24 cellular contexts compared by ENCODE assay signal in the genomic region with DNA sequence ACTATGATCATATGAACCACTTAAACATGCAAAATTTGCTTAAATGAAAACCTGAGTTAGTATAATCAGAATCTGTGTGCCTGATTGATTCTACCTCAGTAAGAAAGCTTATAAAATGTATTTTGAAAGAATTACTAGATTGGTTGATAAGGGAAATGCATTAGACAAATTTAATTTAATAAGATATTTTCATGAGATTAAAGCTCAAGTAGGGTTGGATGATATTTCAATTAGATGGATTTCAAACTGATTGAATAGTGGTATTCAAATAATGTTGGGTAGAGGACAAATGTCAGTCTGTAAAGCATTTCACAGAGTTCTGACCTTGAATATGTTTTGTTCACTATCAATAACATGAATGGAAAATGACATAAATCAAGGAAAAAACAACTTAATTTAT.
"Had no signal": no experiment of that assay in that cellular context is flagged by ENCODE, and none has a peak within 500 bp of the region (broad histone marks: within the 10 kb centered on the region; RNA-seq: fewer than 3 reads in every experiment).

No MANE protein-coding gene starts in this region.

- H3K9me3 ChIP-seq: colonic mucosa, esophagus muscularis mucosa, esophagus squamous epithelium, gastrocnemius medialis, gastroesophageal sphincter, heart right ventricle had no signal

- ATAC-seq: effector memory CD8-positive, alpha-beta T cell; esophagus mucosa; foreskin keratinocyte; gastrocnemius medialis; gastroesophageal sphincter; heart left ventricle; heart right ventricle had no signal

- H3K4me1 ChIP-seq: colonic mucosa, esophagus muscularis mucosa, esophagus squamous epithelium, foreskin keratinocyte, gastrocnemius medialis, gastroesophageal sphincter, heart left ventricle, heart right ventricle had no signal

- H3K27ac ChIP-seq: colonic mucosa, coronary artery, dorsolateral prefrontal cortex, epithelial cell of prostate, esophagus muscularis mucosa, esophagus squamous epithelium, foreskin keratinocyte, gastrocnemius medialis, gastroesophageal sphincter, heart left ventricle, heart right ventricle had no signal

- DNase-seq: colonic mucosa; cortex of kidney; dermis blood vessel endothelial cell; dorsolateral prefrontal cortex; effector CD4-positive, alpha-beta T cell; effector CD8-positive, alpha-beta T cell; effector memory CD4-positive, alpha-beta T cell; effector memory CD8-positive, alpha-beta T cell; endodermal cell; erythroblast; esophagus squamous epithelium; foreskin fibroblast; foreskin keratinocyte; foreskin melanocyte; gastrocnemius medialis; glutamatergic neuron; head of caudate nucleus; heart left ventricle; heart right ventricle had no signal

- H3K27me3 ChIP-seq: colonic mucosa, dorsolateral prefrontal cortex, esophagus muscularis mucosa, esophagus squamous epithelium, foreskin keratinocyte, gastrocnemius medialis, gastroesophageal sphincter, heart left ventricle, heart right ventricle had no signal

- H3K4me3 ChIP-seq: colonic mucosa, coronary artery, dorsolateral prefrontal cortex, esophagus muscularis mucosa, esophagus squamous epithelium, gastrocnemius medialis, gastroesophageal sphincter, heart left ventricle, heart right ventricle had no signal

- H3K36me3 ChIP-seq: colonic mucosa, esophagus muscularis mucosa, esophagus squamous epithelium, gastrocnemius medialis, gastroesophageal sphincter, heart left ventricle, heart right ventricle had no signal
